22 cellular contexts compared by ENCODE assay signal in the genomic region with DNA sequence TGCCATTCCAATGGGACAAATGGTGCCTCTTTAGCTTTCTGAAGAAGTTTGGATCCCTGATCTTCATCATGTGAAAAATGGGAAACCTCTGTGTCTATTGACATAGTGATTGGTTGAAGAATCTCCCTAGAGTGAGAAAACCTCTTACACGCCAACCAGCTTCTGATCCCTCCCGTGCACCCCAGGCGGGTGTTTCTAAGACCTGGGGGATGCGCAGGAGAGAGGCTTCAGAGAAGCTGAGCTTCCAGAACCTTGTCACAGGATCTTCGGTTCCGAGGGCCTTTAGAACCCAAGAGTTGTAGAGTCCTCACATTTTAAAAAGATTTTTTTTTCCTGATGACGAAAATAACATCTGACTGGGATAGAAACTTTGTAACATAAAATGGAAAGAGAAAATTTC. TPM values are rescaled to one million over a fixed set of nuclear protein-coding genes. Genes with fewer than 3 reads are reported as not detected.
A peak's percentile ranks its signal among the peaks of the same experiment; 100 is the strongest.
DNase-seq lines count a peak whose midpoint lies in the region; ATAC-seq and TF ChIP-seq lines count a peak whose summit lies in the region.
"Had no signal": no experiment of that assay in that cellular context is flagged by ENCODE, and none has a peak within 500 bp of the region (broad histone marks: within the 10 kb centered on the region; RNA-seq: fewer than 3 reads in every experiment).

No MANE protein-coding gene starts in this region.

- H3K4me1 Mint-ChIP-seq in glutamatergic neuron (ENCODE audit: low read depth, unreplicated experiment) (peaks cover 12% of the 10 kb centered on the region), nephron progenitor cell (peaks cover 28% of the 10 kb centered on the region)
- no peaks in the 10 kb centered on the region for H3K4me1 Mint-ChIP-seq in stimulated activated memory B cell treated with anti-CD40 and anti-IgM and Interleukin-4, amounts not matched to agents 10 μg/mL and 1 μg/mL and 100 μg/mL, for 72 hours

- H3K27ac Mint-ChIP-seq in glutamatergic neuron (ENCODE audit: unreplicated experiment) (peak overlapping the region; percentile 93), nephron progenitor cell (no peak overlapping the region)
- no peak overlapping the region for H3K27ac Mint-ChIP-seq in stimulated activated memory B cell treated with anti-CD40 and anti-IgM and Interleukin-4, amounts not matched to agents 10 μg/mL and 1 μg/mL and 100 μg/mL, for 72 hours
- H3K27ac Mint-ChIP-seq: CD4-positive, alpha-beta T cell had no signal

- H3K36me3 ChIP-seq in ovary: no peaks in the 10 kb centered on the region
- H3K36me3 ChIP-seq: SJCRH30 had no signal

- no peak overlapping the region for H3K4me3 ChIP-seq in ovary
- H3K4me3 ChIP-seq: SJCRH30 had no signal

- TF ChIP-seq CTCF in glutamatergic neuron (IDR thresholded peaks at IDR 0.05; ENCODE audit: partially characterized antibody, unreplicated experiment) (no peak), ovary (IDR thresholded peaks at IDR 0.05) (no peak), nephron progenitor cell (IDR thresholded peaks at IDR 0.05) (no peak)

- TF ChIP-seq EP300 in ovary (IDR thresholded peaks at IDR 0.05): no peak

- DNase-seq in left cardiac atrium (peak; percentile 6), Right ventricle myocardium superior (no peak), glutamatergic neuron (no peak), ovary (peak; percentile 13 to 25 (median 15)), NCI-H2081 (lab: John Stamatoyannopoulos, UW) (no peak), nephron progenitor cell (no peak)
- DNase-seq: CD4-positive, alpha-beta T cell; COR-L47; GOT3; KBM-7; NCI-H1092; NCI-H1436; NCI-H187 treated with DMSO at 0.1 percent for 48 hours; NCI-H345; NCI-H774 had no signal

- TF ChIP-seq POLR2A in ovary (IDR thresholded peaks at IDR 0.05): no peak

- ATAC-seq in left cardiac atrium (no peak), Right ventricle myocardium superior (ENCODE audit: poor library complexity) (no peak)
- ATAC-seq in stimulated activated memory B cell treated with anti-CD40 and anti-IgM and Interleukin-4, amounts not matched to agents 10 μg/mL and 1 μg/mL and 100 μg/mL, for 72 hours: no peak
- ATAC-seq: HCT116, Panc1 had no signal

- peaks cover 7% of the 10 kb centered on the region for H3K4me1 ChIP-seq in ovary (ENCODE audit: insufficient read depth)
- H3K4me1 ChIP-seq: SJCRH30 had no signal

- H3K9me3 ChIP-seq in ovary: no peaks in the 10 kb centered on the region
- H3K9me3 ChIP-seq: SJCRH30 had no signal

- H3K27ac ChIP-seq in ovary: peak overlapping the region; percentile 57 to 79
- H3K27ac ChIP-seq: SJCRH30 had no signal

- no peaks in the 10 kb centered on the region for H3K27me3 ChIP-seq in ovary
- H3K27me3 ChIP-seq: SJCRH30 had no signal

- intact Hi-C loops in left cardiac atrium (cut with DNase I): no loop called here
- intact Hi-C loops in Right ventricle myocardium superior (cut with DNase I): no loop called here
- intact Hi-C loops in ovary (cut with DNase I): loop anchor here in 1 of 4 donors (10.0 kb wide), 1 partner anchor 102 kb away; no protein-coding TSS in a partner anchor

- H3K36me3 Mint-ChIP-seq in glutamatergic neuron (ENCODE audit: unreplicated experiment) (no peaks in the 10 kb centered on the region), nephron progenitor cell (ENCODE audit: low read depth) (no peaks in the 10 kb centered on the region)
- H3K36me3 Mint-ChIP-seq in stimulated activated memory B cell treated with anti-CD40 and anti-IgM and Interleukin-4, amounts not matched to agents 10 μg/mL and 1 μg/mL and 100 μg/mL, for 72 hours: no peaks in the 10 kb centered on the region

- H3K9me3 Mint-ChIP-seq in glutamatergic neuron (ENCODE audit: unreplicated experiment): peaks cover 6% of the 10 kb centered on the region
- no peaks in the 10 kb centered on the region for H3K9me3 Mint-ChIP-seq in stimulated activated memory B cell treated with anti-CD40 and anti-IgM and Interleukin-4, amounts not matched to agents 10 μg/mL and 1 μg/mL and 100 μg/mL, for 72 hours
- no peaks in the 10 kb centered on the region for H3K9me3 Mint-ChIP-seq in nephron progenitor cell
- H3K9me3 Mint-ChIP-seq: CD4-positive, alpha-beta T cell had no signal

- H3K4me3 Mint-ChIP-seq in glutamatergic neuron (ENCODE audit: unreplicated experiment): no peak overlapping the region
- H3K4me3 Mint-ChIP-seq in stimulated activated memory B cell treated with anti-CD40 and anti-IgM and Interleukin-4, amounts not matched to agents 10 μg/mL and 1 μg/mL and 100 μg/mL, for 72 hours: no peak overlapping the region
- no peak overlapping the region for H3K4me3 Mint-ChIP-seq in nephron progenitor cell
- H3K4me3 Mint-ChIP-seq: CD4-positive, alpha-beta T cell had no signal

- WGBS in ovary, 3 donors: 89 to 93% (median 91%) methylated on average over 7 of the region's 7 CpGs

- peaks cover 7% of the 10 kb centered on the region for H3K27me3 Mint-ChIP-seq in glutamatergic neuron (ENCODE audit: unreplicated experiment)
- peaks cover 16% of the 10 kb centered on the region for H3K27me3 Mint-ChIP-seq in stimulated activated memory B cell treated with anti-CD40 and anti-IgM and Interleukin-4, amounts not matched to agents 10 μg/mL and 1 μg/mL and 100 μg/mL, for 72 hours
- peaks cover 4% of the 10 kb centered on the region for H3K27me3 Mint-ChIP-seq in nephron progenitor cell (ENCODE audit: low read depth, poor library complexity)
- H3K27me3 Mint-ChIP-seq: CD4-positive, alpha-beta T cell had no signal

RNA-seq across cellular contexts. Expression of gene PODN, which starts 11.3 kb away (rescaled TPM):
- total RNA-seq in left cardiac atrium: 10 to 100 TPM; 28.6 to 84.9 TPM
- 30.1 TPM for total RNA-seq in Right ventricle myocardium superior
- 3.1 TPM for total RNA-seq in glutamatergic neuron (ENCODE audit: unreplicated experiment)
- total RNA-seq in ovary: 100 to 1,000 TPM; 106 to 254 (median 154) TPM
- polyA plus RNA-seq in ovary: 100 to 1,000 TPM in 1 of 2 donors, 10 to 100 TPM in 1; 72.8 to 203 TPM
- total RNA-seq: A673; CD4-positive, alpha-beta T cell; G401; HT1080 had no signal

Comparison
In these comparisons a context has a peak if more than half of its experiments do, and no peak if none do; other contexts are left out.
1. DNase-seq: peak in left cardiac atrium (single experiment) and ovary (5 of 5); none in Right ventricle myocardium superior (single experiment), glutamatergic neuron (single experiment), NCI-H2081 (0 of 2) and nephron progenitor cell (single experiment).